Comparison of ENCODE assay signal across 1 cellular context in the genomic region with DNA sequence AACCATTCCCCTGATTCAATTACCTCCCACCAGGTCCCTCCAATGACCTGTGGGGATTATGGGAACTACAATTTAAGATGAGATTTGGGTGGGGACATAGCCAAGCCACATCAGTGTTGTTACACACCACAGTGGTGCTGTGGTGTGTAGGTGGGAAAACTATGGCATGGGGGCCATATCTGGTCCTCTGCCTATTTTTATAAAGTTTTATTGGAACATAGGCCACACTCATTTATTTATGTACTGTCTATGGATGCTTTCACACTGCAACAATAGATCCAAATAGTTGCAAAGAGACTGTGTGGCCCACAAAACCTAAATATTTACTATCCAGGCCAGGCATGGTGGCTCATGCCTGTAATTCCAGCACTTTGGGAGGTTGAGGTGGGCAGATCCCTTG.
TF ChIP-seq lines count a peak whose summit lies in the region.

No MANE protein-coding gene starts in this region.

TF ChIP-seq in IMR-90, 13 proteins besides CTCF, POLR2A, EP300 and RAD21:
- TF ChIP-seq RFX5 (IDR thresholded peaks at IDR 0.05; ENCODE audit: low read depth, low read length) = no peak
- TF ChIP-seq CHD1 (IDR thresholded peaks at IDR 0.05; ENCODE audit: low read depth, low read length) = no peak
- TF ChIP-seq RCOR1 (IDR thresholded peaks at IDR 0.05; ENCODE audit: insufficient replicate concordance, low read length) = no peak
- TF ChIP-seq MAZ (IDR thresholded peaks at IDR 0.05; ENCODE audit: borderline replicate concordance, low read depth, low read length) = no peak
- TF ChIP-seq FOS (IDR thresholded peaks at IDR 0.05; ENCODE audit: low read depth, low read length) = no peak
- no peak for TF ChIP-seq NFE2L2 (IDR thresholded peaks at IDR 0.05; ENCODE audit: low read depth, low read length)
- no peak for TF ChIP-seq MXI1 (IDR thresholded peaks at IDR 0.05; ENCODE audit: borderline replicate concordance, low read depth, low read length)
- TF ChIP-seq, protein P1, sequence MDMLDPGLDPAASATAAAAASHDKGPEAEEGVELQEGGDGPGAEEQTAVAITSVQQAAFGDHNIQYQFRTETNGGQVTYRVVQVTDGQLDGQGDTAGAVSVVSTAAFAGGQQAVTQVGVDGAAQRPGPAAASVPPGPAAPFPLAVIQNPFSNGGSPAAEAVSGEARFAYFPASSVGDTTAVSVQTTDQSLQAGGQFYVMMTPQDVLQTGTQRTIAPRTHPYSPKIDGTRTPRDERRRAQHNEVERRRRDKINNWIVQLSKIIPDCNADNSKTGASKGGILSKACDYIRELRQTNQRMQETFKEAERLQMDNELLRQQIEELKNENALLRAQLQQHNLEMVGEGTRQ (IDR thresholded peaks at IDR 0.05; ENCODE audit: low read depth, low read length) = no peak
- no peak for TF ChIP-seq MAFK (IDR thresholded peaks at IDR 0.05; ENCODE audit: low read depth, low read length)
